Comparison of ENCODE assay signal across 17 cellular contexts in genomic region chr10:14696763-14697321, GRCh38.
"Had no signal": no experiment of that assay in that cellular context is flagged by ENCODE, and none has a peak within 500 bp of the region (broad histone marks: within the 10 kb centered on the region; RNA-seq: fewer than 3 reads in every experiment).

No MANE protein-coding gene starts in this region.

- H3K79me2 ChIP-seq: parathyroid adenoma had no signal

- H3K9me3 ChIP-seq: esophagus squamous epithelium, right atrium auricular region, thoracic aorta, transverse colon had no signal

- H3K4me1 ChIP-seq: parathyroid adenoma, right atrium auricular region had no signal

- H3K27ac Mint-ChIP-seq: dendritic cell treated with granulocyte-macrophage colony-stimulating factor and Interleukin-4, amounts not matched to agents 40 ng/mL and 50 ng/mL, for 4 days; natural killer cell; stimulated activated effector memory CD8-positive, alpha-beta T cell treated with anti-CD3 and anti-CD28 coated beads, Interleukin-12 subunit alpha, Interleukin-12 subunit beta, amount 100 ng/mL, for 72 hours had no signal

- H2AFZ ChIP-seq: parathyroid adenoma had no signal

- H3K27ac ChIP-seq: cardiac muscle cell, esophagus squamous epithelium, parathyroid adenoma, right atrium auricular region, thoracic aorta, transverse colon had no signal

- FAIRE-seq: kidney had no signal

- H3K27me3 ChIP-seq: cardiac muscle cell, esophagus squamous epithelium, right atrium auricular region, transverse colon had no signal

- ATAC-seq: natural killer cell; stimulated activated effector memory CD8-positive, alpha-beta T cell treated with anti-CD3 and anti-CD28 coated beads, Interleukin-12 subunit alpha, Interleukin-12 subunit beta, amount 100 ng/mL, for 72 hours; stimulated activated naive CD8-positive, alpha-beta T cell treated with anti-CD3 and anti-CD28 coated beads, Interleukin-15, Interleukin-2, amounts not matched to agents 100 U/mL and 50 U/mL, for 24 hours had no signal

- H3K4me3 ChIP-seq: cardiac muscle cell, esophagus squamous epithelium, right atrium auricular region, thoracic aorta, transverse colon had no signal

- H3K36me3 ChIP-seq: cardiac muscle cell, esophagus squamous epithelium, right atrium auricular region, thoracic aorta, transverse colon had no signal

- H3K36me3 Mint-ChIP-seq: natural killer cell; stimulated activated effector memory CD8-positive, alpha-beta T cell treated with anti-CD3 and anti-CD28 coated beads, Interleukin-12 subunit alpha, Interleukin-12 subunit beta, amount 100 ng/mL, for 72 hours had no signal

- H3K9ac ChIP-seq: parathyroid adenoma had no signal

- DNase-seq: esophagus squamous epithelium; foreskin fibroblast; kidney; left cardiac atrium; mammary epithelial cell; natural killer cell; occipital lobe; stimulated activated CD4-positive, alpha-beta T cell treated with anti-CD3 and anti-CD28 coated beads, Interleukin-4, amount 100 ng/mL, for 1 hour; stimulated activated CD8-positive, alpha-beta memory T cell treated with anti-CD3 and anti-CD28 coated beads, Interleukin-4, amount 100 ng/mL, for 48 hours; stimulated activated naive CD8-positive, alpha-beta T cell treated with anti-CD3 and anti-CD28 coated beads, Interleukin-15, Interleukin-2, amounts not matched to agents 100 U/mL and 50 U/mL, for 24 hours; transverse colon had no signal

- H3K4me3 Mint-ChIP-seq: dendritic cell treated with granulocyte-macrophage colony-stimulating factor and Interleukin-4, amounts not matched to agents 40 ng/mL and 50 ng/mL, for 4 days; natural killer cell; stimulated activated effector memory CD8-positive, alpha-beta T cell treated with anti-CD3 and anti-CD28 coated beads, Interleukin-12 subunit alpha, Interleukin-12 subunit beta, amount 100 ng/mL, for 72 hours had no signal

- H3K9me3 Mint-ChIP-seq: dendritic cell treated with granulocyte-macrophage colony-stimulating factor and Interleukin-4, amounts not matched to agents 40 ng/mL and 50 ng/mL, for 4 days; natural killer cell; stimulated activated effector memory CD8-positive, alpha-beta T cell treated with anti-CD3 and anti-CD28 coated beads, Interleukin-12 subunit alpha, Interleukin-12 subunit beta, amount 100 ng/mL, for 72 hours had no signal
